ENCODE assay signal across 32 cellular contexts in genomic region chr20:51727872-51728271, GRCh38.
"Had no signal": no experiment of that assay in that cellular context is flagged by ENCODE, and none has a peak within 500 bp of the region (broad histone marks: within the 10 kb centered on the region; RNA-seq: fewer than 3 reads in every experiment).

No MANE protein-coding gene starts in this region.

- H3K27me3 Mint-ChIP-seq: activated CD4-positive, alpha-beta T cell treated with anti-CD3 and anti-CD28 coated beads, Interleukin-2, amount 10 ng/mL, durations not matched to agents 24 days and 14 days; central memory CD8-positive, alpha-beta T cell; dendritic cell treated with granulocyte-macrophage colony-stimulating factor and Interleukin-4, amounts not matched to agents 40 ng/mL and 50 ng/mL, for 4 days had no signal

- H3K4me3 Mint-ChIP-seq: activated CD4-positive, alpha-beta memory T cell treated with anti-CD3 and anti-CD28 coated beads for 36 hours; activated CD4-positive, alpha-beta T cell treated with anti-CD3 and anti-CD28 coated beads for 36 hours; activated CD4-positive, alpha-beta T cell treated with anti-CD3 and anti-CD28 coated beads, Interleukin-2, amount 10 ng/mL, durations not matched to agents 24 days and 14 days; activated CD8-positive, alpha-beta memory T cell treated with anti-CD3 and anti-CD28 coated beads, Interleukin-2, amount 10 ng/mL, durations not matched to agents 7 days and 5 days; activated CD8-positive, alpha-beta T cell treated with anti-CD3 and anti-CD28 coated beads, Interleukin-2, amount 10 ng/mL, durations not matched to agents 7 days and 5 days; activated naive CD8-positive, alpha-beta T cell; activated T-helper 1 cell treated with anti-CD3 and anti-CD28 coated beads, Interleukin-12 subunit alpha, Interleukin-12 subunit beta, Interleukin-2, Interleukin-4 antibody, amounts not matched to agents 30 ng/mL and 10 ng/mL and 1 ng/mL, durations not matched to agents 14 hours and 24 hours and 36 hours; central memory CD8-positive, alpha-beta T cell; dendritic cell treated with granulocyte-macrophage colony-stimulating factor and Interleukin-4, amounts not matched to agents 40 ng/mL and 50 ng/mL, for 4 days; endodermal cell had no signal

- H3K27ac ChIP-seq: brain microvascular endothelial cell, coronary artery, WERI-Rb-1 had no signal

- H3K4me1 Mint-ChIP-seq: activated CD8-positive, alpha-beta memory T cell treated with anti-CD3 and anti-CD28 coated beads, Interleukin-2, amount 10 ng/mL, durations not matched to agents 7 days and 5 days; endodermal cell had no signal

- H3K36me3 Mint-ChIP-seq: activated CD4-positive, alpha-beta memory T cell treated with anti-CD3 and anti-CD28 coated beads for 36 hours; activated CD8-positive, alpha-beta memory T cell treated with anti-CD3 and anti-CD28 coated beads, Interleukin-2, amount 10 ng/mL, durations not matched to agents 7 days and 5 days; activated naive CD8-positive, alpha-beta T cell had no signal

- ATAC-seq: activated CD4-positive, alpha-beta T cell treated with anti-CD3 and anti-CD28 coated beads for 36 hours; activated CD8-positive, alpha-beta memory T cell treated with anti-CD3 and anti-CD28 coated beads, Interleukin-2, amount 10 ng/mL, durations not matched to agents 7 days and 5 days; activated CD8-positive, alpha-beta T cell treated with anti-CD3 and anti-CD28 coated beads, Interleukin-2, amount 10 ng/mL, durations not matched to agents 7 days and 5 days; esophagus mucosa had no signal

- H3K27ac Mint-ChIP-seq: activated CD4-positive, alpha-beta memory T cell treated with anti-CD3 and anti-CD28 coated beads for 36 hours; activated CD4-positive, alpha-beta T cell treated with anti-CD3 and anti-CD28 coated beads for 36 hours; activated CD4-positive, alpha-beta T cell treated with anti-CD3 and anti-CD28 coated beads, Interleukin-2, amount 10 ng/mL, durations not matched to agents 24 days and 14 days; activated CD8-positive, alpha-beta memory T cell treated with anti-CD3 and anti-CD28 coated beads, Interleukin-2, amount 10 ng/mL, durations not matched to agents 7 days and 5 days; activated CD8-positive, alpha-beta T cell treated with anti-CD3 and anti-CD28 coated beads, Interleukin-2, amount 10 ng/mL, durations not matched to agents 7 days and 5 days; activated naive CD8-positive, alpha-beta T cell; activated T-helper 1 cell treated with anti-CD3 and anti-CD28 coated beads, Interleukin-12 subunit alpha, Interleukin-12 subunit beta, Interleukin-2, Interleukin-4 antibody, amounts not matched to agents 30 ng/mL and 10 ng/mL and 1 ng/mL, durations not matched to agents 14 hours and 24 hours and 36 hours; dendritic cell treated with granulocyte-macrophage colony-stimulating factor and Interleukin-4, amounts not matched to agents 40 ng/mL and 50 ng/mL, for 4 days; endodermal cell had no signal

- DNase-seq: activated CD4-positive, alpha-beta memory T cell treated with anti-CD3 and anti-CD28 coated beads for 36 hours; activated CD4-positive, alpha-beta T cell treated with anti-CD3 and anti-CD28 coated beads for 36 hours; activated CD4-positive, alpha-beta T cell treated with anti-CD3 and anti-CD28 coated beads, Interleukin-2, amount 10 ng/mL, durations not matched to agents 24 days and 14 days; activated CD4-positive, CD25-positive, alpha-beta regulatory T cell; activated CD4-positive, CD25-positive, alpha-beta regulatory T cell treated with anti-CD3 and anti-CD28 coated beads, Interleukin-2, amount 50 U/mL, for 72 hours; activated CD8-positive, alpha-beta memory T cell treated with anti-CD3 and anti-CD28 coated beads, Interleukin-2, amount 10 ng/mL, durations not matched to agents 7 days and 5 days; activated CD8-positive, alpha-beta memory T cell treated with anti-CD3 and anti-CD28 coated beads, Interleukin-2, amount 50 U/mL, for 4 hours; activated CD8-positive, alpha-beta T cell treated with anti-CD3 and anti-CD28 coated beads, Interleukin-2, amount 10 ng/mL, durations not matched to agents 7 days and 5 days; activated gamma-delta T cell; activated naive CD4-positive, alpha-beta T cell; activated naive CD4-positive, alpha-beta T cell treated with anti-CD3 and anti-CD28 coated beads, Interleukin-2, amount 50 U/mL, for 16 hours; activated T-cell treated with anti-CD3 and anti-CD28 coated beads, Interleukin-2, amount 50 U/mL, for 1 hour; activated T-cell treated with anti-CD3 and anti-CD28 coated beads, Interleukin-2, amount 50 U/mL, for 48 hours; amniotic stem cell; anterior cingulate cortex; brain microvascular endothelial cell; dorsolateral prefrontal cortex; effector memory CD4-positive, alpha-beta T cell; endodermal cell; foreskin fibroblast; T-helper 2 cell; WERI-Rb-1 had no signal

- H3K27me3 ChIP-seq: brain microvascular endothelial cell, dorsolateral prefrontal cortex had no signal

- H3K9me3 Mint-ChIP-seq: activated CD4-positive, alpha-beta memory T cell treated with anti-CD3 and anti-CD28 coated beads for 36 hours; activated CD4-positive, alpha-beta T cell treated with anti-CD3 and anti-CD28 coated beads, Interleukin-2, amount 10 ng/mL, durations not matched to agents 24 days and 14 days; activated T-helper 1 cell treated with anti-CD3 and anti-CD28 coated beads, Interleukin-12 subunit alpha, Interleukin-12 subunit beta, Interleukin-2, Interleukin-4 antibody, amounts not matched to agents 30 ng/mL and 10 ng/mL and 1 ng/mL, durations not matched to agents 14 hours and 24 hours and 36 hours; central memory CD8-positive, alpha-beta T cell; dendritic cell treated with granulocyte-macrophage colony-stimulating factor and Interleukin-4, amounts not matched to agents 40 ng/mL and 50 ng/mL, for 4 days; endodermal cell had no signal

- FAIRE-seq: astrocyte, bronchial epithelial cell, frontal cortex, TTC549 had no signal

- H3K4me3 ChIP-seq: coronary artery, dorsolateral prefrontal cortex had no signal

- H3K36me3 ChIP-seq: brain microvascular endothelial cell, WERI-Rb-1 had no signal
